In genomic region chr9:16976427-16976826, GRCh38 we compare ENCODE assay signal across 29 cellular contexts.
"Had no signal": no experiment of that assay in that cellular context is flagged by ENCODE, and none has a peak within 500 bp of the region (broad histone marks: within the 10 kb centered on the region; RNA-seq: fewer than 3 reads in every experiment).

No MANE protein-coding gene starts in this region.

- DNase-seq: activated CD4-positive, alpha-beta T cell treated with anti-CD3 and anti-CD28 coated beads for 4 hours; activated CD4-positive, alpha-beta T cell treated with anti-CD3 and anti-CD28 coated beads, Interleukin-2, amount 10 ng/mL, durations not matched to agents 7 days and 5 days; activated CD4-positive, alpha-beta T cell treated with anti-CD3 and anti-CD28 coated beads, Interleukin-2, amount 50 U/mL, for 4 hours; activated CD4-positive, CD25-positive, alpha-beta regulatory T cell; activated CD4-positive, CD25-positive, alpha-beta regulatory T cell treated with anti-CD3 and anti-CD28 coated beads, Interleukin-2, amount 50 U/mL, for 72 hours; activated CD8-positive, alpha-beta memory T cell treated with anti-CD3 and anti-CD28 coated beads for 24 hours; activated CD8-positive, alpha-beta T cell treated with anti-CD3 and anti-CD28 coated beads for 36 hours; activated effector memory CD4-positive, alpha-beta T cell treated with Interleukin-2 at 50 U/mL for 16 hours; activated gamma-delta T cell treated with Interleukin-2 at 50 U/mL for 16 hours; activated naive CD4-positive, alpha-beta T cell treated with anti-CD3 and anti-CD28 coated beads, Interleukin-2, amount 50 U/mL, for 16 hours; activated naive CD4-positive, alpha-beta T cell treated with Interleukin-2 at 50 U/mL for 16 hours; activated T-cell treated with anti-CD3 and anti-CD28 coated beads, Interleukin-2, amount 50 U/mL, for 4 hours; amniotic stem cell; anterior cingulate cortex; brain microvascular endothelial cell; dermis blood vessel endothelial cell; effector CD4-positive, alpha-beta T cell; effector memory CD8-positive, alpha-beta T cell; esophagus squamous epithelium; foreskin melanocyte; head of caudate nucleus; T-helper 2 cell had no signal

- H3K9me3 ChIP-seq: esophagus squamous epithelium, gastroesophageal sphincter had no signal

- H3K36me3 ChIP-seq: brain microvascular endothelial cell, esophagus squamous epithelium, gastroesophageal sphincter had no signal

- H3K27me3 ChIP-seq: brain microvascular endothelial cell, esophagus squamous epithelium, gastroesophageal sphincter had no signal

- H3K27ac ChIP-seq: brain microvascular endothelial cell, coronary artery, epithelial cell of prostate, esophagus squamous epithelium, gastroesophageal sphincter had no signal

- FAIRE-seq: astrocyte, bronchial epithelial cell, endothelial cell of umbilical vein had no signal

- H3K4me3 ChIP-seq: coronary artery, esophagus squamous epithelium, gastroesophageal sphincter had no signal

- H3K4me1 ChIP-seq: esophagus squamous epithelium, gastroesophageal sphincter had no signal

- ATAC-seq: activated CD8-positive, alpha-beta T cell treated with anti-CD3 and anti-CD28 coated beads for 36 hours; activated T-cell treated with anti-CD3 and anti-CD28 coated beads, Interleukin-2, amount 50 U/mL, for 4 hours; activated T-helper 17 cell treated with anti-CD3 and anti-CD28 coated beads, Interleukin-2, amount 50 U/mL, for 72 hours; effector memory CD8-positive, alpha-beta T cell; gastroesophageal sphincter had no signal
